In the genomic region with DNA sequence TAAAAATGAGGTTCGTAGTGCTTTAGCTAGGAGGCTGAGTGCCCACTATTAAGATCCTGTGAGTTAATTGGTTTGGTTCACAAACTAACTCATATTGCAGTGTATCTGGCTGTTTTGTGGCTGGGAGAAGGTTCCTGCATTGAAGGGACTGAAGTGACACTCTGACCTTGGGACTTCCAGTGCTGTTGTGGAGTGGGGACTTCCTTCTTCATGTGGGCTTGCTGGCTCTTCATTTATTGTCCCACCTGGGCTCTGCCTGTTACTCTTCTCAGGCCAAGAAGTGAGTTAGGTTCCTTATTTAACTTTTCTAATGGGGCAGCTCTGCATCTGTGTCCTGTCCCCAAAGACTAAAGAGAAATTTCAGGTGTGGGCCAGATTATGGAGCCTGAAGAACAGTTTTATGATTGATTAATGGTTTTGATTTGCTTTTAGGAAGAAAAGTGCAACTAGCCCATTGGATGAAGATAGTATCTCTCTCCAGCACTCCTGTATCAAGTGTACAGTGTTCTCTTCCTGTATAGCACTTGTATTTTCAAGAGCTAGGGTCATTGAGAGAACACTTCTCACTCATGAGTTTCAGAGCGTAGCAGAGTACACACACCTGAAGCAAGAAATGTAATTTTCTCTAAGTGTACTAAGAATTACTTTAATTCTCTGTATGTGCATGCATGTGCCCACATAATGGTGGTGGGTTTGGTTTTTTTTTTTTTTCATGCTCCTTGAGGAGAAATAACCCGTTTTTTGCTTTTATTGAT, we compare ENCODE assay signal across 19 cellular contexts. TPM values are rescaled to one million over a fixed set of nuclear protein-coding genes. Genes with fewer than 3 reads are reported as not detected.
DNase-seq lines count a peak whose midpoint lies in the region; ATAC-seq and TF ChIP-seq lines count a peak whose summit lies in the region.
"Had no signal": no experiment of that assay in that cellular context is flagged by ENCODE, and none has a peak within 500 bp of the region (broad histone marks: within the 10 kb centered on the region; RNA-seq: fewer than 3 reads in every experiment).

No MANE protein-coding gene starts in this region.

- H3K4me2 ChIP-seq in BLaER1 (peak overlapping the region; percentile 60; the same call in 1 of the 2 replicates), DOHH2 (ENCODE audit: low read length) (peak overlapping the region; percentile 39), Karpas-422 (ENCODE audit: low read depth, low read length, poor library complexity, severe bottlenecking) (no peak overlapping the region)

- peak overlapping the region; percentile 39 for H3K27ac Mint-ChIP-seq in endodermal cell

- H3K9me3 Mint-ChIP-seq in endodermal cell: no peaks in the 10 kb centered on the region
- H3K9me3 Mint-ChIP-seq: neural crest cell; stimulated activated memory B cell treated with anti-CD40 and anti-IgM and Interleukin-4, amounts not matched to agents 10 μg/mL and 1 μg/mL and 100 μg/mL, for 72 hours had no signal

- H3F3A ChIP-seq in DOHH2 (ENCODE audit: control insufficient read depth, insufficient read depth): 0 out of 2 replicates have a peak, but pooled peaks cover 5% of the 10 kb centered on the region

- H3K4me3 Mint-ChIP-seq in endodermal cell: no peak overlapping the region
- H3K4me3 Mint-ChIP-seq: neural crest cell; stimulated activated memory B cell treated with anti-CD40 and anti-IgM and Interleukin-4, amounts not matched to agents 10 μg/mL and 1 μg/mL and 100 μg/mL, for 72 hours had no signal

- H3K9me2 ChIP-seq in DOHH2 (replicated peaks; ENCODE audit: control insufficient read depth, low read length) (no peaks in the 10 kb centered on the region), Karpas-422 (replicated peaks; ENCODE audit: insufficient read depth, low read length) (no peaks in the 10 kb centered on the region)

- no peaks in the 10 kb centered on the region for H3K36me3 Mint-ChIP-seq in endodermal cell (ENCODE audit: low read depth)
- H3K36me3 Mint-ChIP-seq: stimulated activated memory B cell treated with anti-CD40 and anti-IgM and Interleukin-4, amounts not matched to agents 10 μg/mL and 1 μg/mL and 100 μg/mL, for 72 hours had no signal

- H3K9ac ChIP-seq in BLaER1: no peak overlapping the region
- H3K9ac ChIP-seq in endodermal cell (ENCODE audit: extremely low read depth, low read length, poor library complexity, severe bottlenecking): no peak overlapping the region
- no peak overlapping the region for H3K9ac ChIP-seq in Karpas-422 (ENCODE audit: low read length)

- H3K27me3 Mint-ChIP-seq in endodermal cell (ENCODE audit: insufficient read depth): no peaks in the 10 kb centered on the region
- H3K27me3 Mint-ChIP-seq: stimulated activated memory B cell treated with anti-CD40 and anti-IgM and Interleukin-4, amounts not matched to agents 10 μg/mL and 1 μg/mL and 100 μg/mL, for 72 hours had no signal

- 94 to 95% methylated on average over 2 to 3 of the region's 3 CpGs for WGBS in endodermal cell (ENCODE audit: insufficient coverage in 1 of 2, insufficient read length in 1 of 2), 2 experiments

- H3K27ac ChIP-seq in BLaER1: no peak overlapping the region
- peak overlapping the region; percentile 49 for H3K27ac ChIP-seq in DOHH2 (ENCODE audit: low read depth, low read length)
- H3K27ac ChIP-seq in endodermal cell (ENCODE audit: low read depth, low read length): no peak overlapping the region
- H3K27ac ChIP-seq in Karpas-422 (ENCODE audit: low read length): no peak overlapping the region
- H3K27ac ChIP-seq: brain microvascular endothelial cell, coronary artery, thoracic aorta had no signal

- H3K4me1 ChIP-seq in BLaER1: peaks cover 73% of the 10 kb centered on the region
- H3K4me1 ChIP-seq in DOHH2 (ENCODE audit: control insufficient read depth, low read length): peaks cover 52% of the 10 kb centered on the region
- peaks cover 57% of the 10 kb centered on the region for H3K4me1 ChIP-seq in endodermal cell (ENCODE audit: control insufficient read depth, insufficient read depth, low read length)
- peaks cover 29% of the 10 kb centered on the region for H3K4me1 ChIP-seq in Karpas-422 (ENCODE audit: low read length)

- DNase-seq in NCI-H187 (lab: John Stamatoyannopoulos, UW) (peak; percentile 57 to 71), endodermal cell (no peak), Karpas-422 (no peak), H4 (ENCODE audit: low spot score) (no peak)
- DNase-seq in activated naive CD4-positive, alpha-beta T cell treated with Interleukin-2 at 50 U/mL for 16 hours: no peak
- DNase-seq: activated CD4-positive, alpha-beta T cell treated with anti-CD3 and anti-CD28 coated beads, Interleukin-2, amount 50 U/mL, for 4 hours; activated CD8-positive, alpha-beta memory T cell treated with anti-CD3 and anti-CD28 coated beads, Interleukin-2, amount 50 U/mL, for 48 hours; brain microvascular endothelial cell; glutamatergic neuron; H7; left colon; NCI-H2171 treated with DMSO at 0.1 percent for 48 hours had no signal

- H3K36me3 ChIP-seq in BLaER1: no peaks in the 10 kb centered on the region
- H3K36me3 ChIP-seq in DOHH2 (ENCODE audit: control insufficient read depth, low read length): no peaks in the 10 kb centered on the region
- H3K36me3 ChIP-seq in endodermal cell (ENCODE audit: control insufficient read depth, insufficient read depth, low read length): no peaks in the 10 kb centered on the region
- no peaks in the 10 kb centered on the region for H3K36me3 ChIP-seq in Karpas-422 (ENCODE audit: insufficient read depth, low read length)
- H3K36me3 ChIP-seq: brain microvascular endothelial cell, thoracic aorta had no signal

- H3K4me3 ChIP-seq in BLaER1 (no peak overlapping the region), DOHH2 (ENCODE audit: low read length) (peak overlapping the region; percentile 8; the same call in 1 of the 2 replicates), endodermal cell (ENCODE audit: low read length) (no peak overlapping the region), Karpas-422 (ENCODE audit: low read length) (no peak overlapping the region)
- H3K4me3 ChIP-seq: coronary artery, thoracic aorta had no signal

- peaks cover 100% of the 10 kb centered on the region for H3K79me2 ChIP-seq in DOHH2 (ENCODE audit: control insufficient read depth, low read length)
- no peaks in the 10 kb centered on the region for H3K79me2 ChIP-seq in Karpas-422 (ENCODE audit: low read length)

- H2AFZ ChIP-seq in Karpas-422 (ENCODE audit: low read length): no peak overlapping the region

- H3K9me3 ChIP-seq in BLaER1: no peaks in the 10 kb centered on the region
- no peaks in the 10 kb centered on the region for H3K9me3 ChIP-seq in DOHH2 (ENCODE audit: control insufficient read depth, insufficient read depth, low read length)
- H3K9me3 ChIP-seq in endodermal cell (ENCODE audit: control insufficient read depth, low read length): no peaks in the 10 kb centered on the region
- H3K9me3 ChIP-seq in Karpas-422 (ENCODE audit: low read length): no peaks in the 10 kb centered on the region
- H3K9me3 ChIP-seq: thoracic aorta had no signal

- H3K27me3 ChIP-seq in BLaER1 (no peaks in the 10 kb centered on the region), DOHH2 (ENCODE audit: control insufficient read depth, low read length) (no peaks in the 10 kb centered on the region), endodermal cell (ENCODE audit: control insufficient read depth, insufficient read depth, low read length, poor library complexity, severe bottlenecking) (no peaks in the 10 kb centered on the region), Karpas-422 (ENCODE audit: low read length) (no peaks in the 10 kb centered on the region)
- H3K27me3 ChIP-seq: brain microvascular endothelial cell had no signal

- TF ChIP-seq CTCF in DOHH2 (IDR thresholded peaks at IDR 0.05; ENCODE audit: low read depth, low read length, poor library complexity, severe bottlenecking): no peak
- no peak for TF ChIP-seq CTCF in endodermal cell (conservative IDR thresholded peaks at IDR 0.05)

- no peak for ATAC-seq in HG03571 (IDR thresholded peaks at IDR 0.05; ENCODE audit: unreplicated experiment)
- ATAC-seq: left colon; stimulated activated memory B cell treated with anti-CD40 and anti-IgM and Interleukin-4, amounts not matched to agents 10 μg/mL and 1 μg/mL and 100 μg/mL, for 72 hours had no signal

- H3K4me1 Mint-ChIP-seq in endodermal cell: peaks cover 95% of the 10 kb centered on the region

- H4K20me1 ChIP-seq in BLaER1 (peaks cover 100% of the 10 kb centered on the region), DOHH2 (ENCODE audit: control insufficient read depth, insufficient read depth, low read depth, low read length) (peaks cover 10% of the 10 kb centered on the region; the same call in 1 of the 2 replicates), Karpas-422 (ENCODE audit: insufficient read depth, low read depth, low read length) (peaks cover 29% of the 10 kb centered on the region)

RNA-seq across cellular contexts. Expression of a gene that starts 54.8 kb away (rescaled TPM):
- total RNA-seq in endodermal cell: 100 to 1,000 TPM in 1 of 2 donors, 10 to 100 TPM in 1; 76.8 to 106 TPM
- polyA plus RNA-seq in endodermal cell (2013, experiment 1 of 2): 120 TPM
- 103 TPM for polyA plus RNA-seq in endodermal cell (2013, experiment 2 of 2)
- total RNA-seq in Karpas-422 (2014; rRNA removed; shearing (Covaris generic); ENCODE audit: low replicate concordance): 31.0 and 38.5 TPM in 2 replicates
- 4.1 and 4.7 TPM in 2 replicates for total RNA-seq in H4 (2014; rRNA removed; shearing (Covaris generic))

Comparison
In these comparisons a context has a peak if more than half of its experiments do, and no peak if none do; other contexts are left out.
1. DNase-seq: peak in NCI-H187 (2 of 2); none in endodermal cell (single experiment), Karpas-422 (single experiment), activated naive CD4-positive, alpha-beta T cell treated with Interleukin-2 at 50 U/mL for 16 hours (single experiment) and H4 (single experiment).